33 cellular contexts compared by ENCODE assay signal in the genomic region with DNA sequence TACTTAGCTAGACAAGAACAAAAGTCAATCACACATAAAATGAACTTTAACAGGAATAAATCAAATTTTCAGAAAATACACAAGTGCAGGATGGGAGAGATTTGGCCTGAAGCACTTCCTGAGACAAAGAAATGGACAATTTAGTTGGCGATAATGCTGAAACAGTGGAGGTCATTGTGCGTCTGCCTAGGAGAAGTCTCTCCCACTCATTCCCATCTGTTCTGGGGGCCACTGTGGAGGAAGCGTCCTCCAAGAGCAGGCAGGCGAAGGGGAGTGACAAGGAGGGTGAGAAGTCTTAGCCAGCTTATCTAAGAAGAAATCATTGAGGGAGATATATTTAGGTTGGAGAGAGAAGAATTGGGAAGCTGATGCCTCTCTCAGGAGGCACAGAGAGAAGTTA.
"Had no signal": no experiment of that assay in that cellular context is flagged by ENCODE, and none has a peak within 500 bp of the region (broad histone marks: within the 10 kb centered on the region; RNA-seq: fewer than 3 reads in every experiment).

No MANE protein-coding gene starts in this region.

- ATAC-seq: activated CD8-positive, alpha-beta memory T cell treated with anti-CD3 and anti-CD28 coated beads, Interleukin-2, amount 10 ng/mL, durations not matched to agents 7 days and 5 days; activated T-cell treated with anti-CD3 and anti-CD28 coated beads, Interleukin-2, amount 50 U/mL, for 72 hours; activated T-helper 17 cell treated with anti-CD3 and anti-CD28 coated beads, Interleukin-2, amount 50 U/mL, for 72 hours had no signal

- H3K9ac ChIP-seq: KMS-11 had no signal

- H3K27ac ChIP-seq: brain microvascular endothelial cell, cardiac muscle cell, KMS-11, PC-9, SK-N-MC, WERI-Rb-1 had no signal

- H2AFZ ChIP-seq: PC-9 had no signal

- H3K4me3 ChIP-seq: cardiac muscle cell, PC-9, SK-N-MC had no signal

- H3K4me2 ChIP-seq: KMS-11, PC-9 had no signal

- H3K36me3 ChIP-seq: brain microvascular endothelial cell, cardiac muscle cell, WERI-Rb-1 had no signal

- H3K27me3 ChIP-seq: brain microvascular endothelial cell had no signal

- FAIRE-seq: RCC 7860 had no signal

- DNase-seq: activated CD4-positive, alpha-beta memory T cell treated with anti-CD3 and anti-CD28 coated beads, Interleukin-2, amount 10 ng/mL, durations not matched to agents 7 days and 5 days; activated CD4-positive, alpha-beta T cell treated with anti-CD3 and anti-CD28 coated beads for 1 hour; activated CD4-positive, alpha-beta T cell treated with anti-CD3 and anti-CD28 coated beads for 48 hours; activated CD4-positive, CD25-positive, alpha-beta regulatory T cell; activated CD8-positive, alpha-beta memory T cell treated with anti-CD3 and anti-CD28 coated beads for 24 hours; activated CD8-positive, alpha-beta memory T cell treated with anti-CD3 and anti-CD28 coated beads, Interleukin-2, amount 10 ng/mL, durations not matched to agents 7 days and 5 days; activated CD8-positive, alpha-beta memory T cell treated with anti-CD3 and anti-CD28 coated beads, Interleukin-2, amount 50 U/mL, for 48 hours; activated effector memory CD4-positive, alpha-beta T cell treated with anti-CD3 and anti-CD28 coated beads, Interleukin-2, amount 50 U/mL, for 16 hours; activated naive CD4-positive, alpha-beta T cell; activated naive CD4-positive, alpha-beta T cell treated with anti-CD3 and anti-CD28 coated beads, Interleukin-2, amount 50 U/mL, for 16 hours; activated naive CD8-positive, alpha-beta T cell treated with anti-CD3 and anti-CD28 coated beads for 36 hours; activated T-cell treated with anti-CD3 and anti-CD28 coated beads, Interleukin-2, amount 50 U/mL, for 72 hours; amniotic stem cell; aorta; brain microvascular endothelial cell; NCI-H1092 treated with DMSO at 0.1 percent for 48 hours; NCI-H1417; NCI-H146; NCI-H187; NCI-H2081; NCI-H226; NCI-H446 treated with DMSO at 0.1 percent for 48 hours; NCI-H524 treated with DMSO at 0.1 percent for 48 hours; NCI-H748 treated with DMSO at 0.1 percent for 48 hours; PC-9; Right ventricle myocardium superior; T1000; WERI-Rb-1 had no signal
